In genomic region chr11:34599406-34599901, GRCh38 we compare ENCODE assay signal across 12 cellular contexts. TPM values are rescaled to one million over a fixed set of nuclear protein-coding genes. Genes with fewer than 3 reads are reported as not detected.
A peak's percentile ranks its signal among the peaks of the same experiment; 100 is the strongest.
DNase-seq lines count a peak whose midpoint lies in the region; ATAC-seq, FAIRE-seq and TF ChIP-seq lines count a peak whose summit lies in the region.
"Had no signal": no experiment of that assay in that cellular context is flagged by ENCODE, and none has a peak within 500 bp of the region (broad histone marks: within the 10 kb centered on the region; RNA-seq: fewer than 3 reads in every experiment).

No MANE protein-coding gene starts in this region.

- H2AFZ ChIP-seq in KMS-11 (ENCODE audit: low read depth), result peak overlapping the region; percentile 55
- H2AFZ ChIP-seq in K562 (ENCODE audit: low read depth, low read length), result peak overlapping the region; percentile 51

- peak; percentile 26 for FAIRE-seq in K562 (lab: Jason Lieb, UNC)

- H3K4me1 ChIP-seq in KMS-11 (ENCODE audit: low read depth, poor library complexity, severe bottlenecking) (peaks cover 30% of the 10 kb centered on the region), K562 (replicated peaks in 1 of 2; ENCODE audit: control insufficient read depth in 2 of 2, insufficient read depth in 2 of 2, low read length in 2 of 2) (peaks cover 41 to 52% of the 10 kb centered on the region in 2 experiments), tibial artery (peaks cover 0 to 8% (median 0%) of the 10 kb centered on the region in 4 donors)
- H3K4me1 ChIP-seq: gastrocnemius medialis had no signal

- intact Hi-C loops in K562 (cut with micrococcal nuclease) (no loop called here), tibial artery (cut with DNase I; ENCODE audit: low total_unique reads) (no loop called here)

- DNase-seq in BJ (ENCODE audit: low read depth) (peak; percentile 71), K562 (ENCODE audit: extremely low read depth in 1 of 4, low spot score in 3 of 4) (peak in 2 of 4 experiments; percentile 56 to 68), myocyte (ENCODE audit: low read depth) (peak; percentile 71), DMS53 treated with DMSO at 0.1 percent for 48 hours (lab: John Stamatoyannopoulos, UW; ENCODE audit: unreplicated experiment) (no peak), tibial artery (no peak), ACHN (no peak)
- no peak for DNase-seq in stimulated activated CD4-positive, alpha-beta T cell treated with anti-CD3 and anti-CD28 coated beads, Interleukin-15, amount 100 ng/mL, for 24 hours
- DNase-seq: activated CD4-positive, alpha-beta T cell treated with anti-CD3 and anti-CD28 coated beads, Interleukin-2, amount 50 U/mL, for 48 hours; gastrocnemius medialis; NCI-H187 had no signal

- peak overlapping the region; percentile 20; the same call in 1 of the 2 replicates for H3K9ac ChIP-seq in KMS-11
- peak overlapping the region; percentile 29 to 53; a peak in 2 of 4 replicates for H3K9ac ChIP-seq in K562 (ENCODE audit: insufficient read depth in 1 of 2, low read depth in 2 of 2, low read length in 2 of 2)

- in situ Hi-C loops in K562 (cut with MboI), result no loop called here
- in situ Hi-C loops in ACHN (cut with HindIII; ENCODE audit: low pct_ligation_motif_present, low pct_unique_long_range_greater_than_20kb, low sequenced_read_pairs), result no loop called here

- H3K4me3 ChIP-seq in BJ (ENCODE audit: low read depth, low read length) (no peak overlapping the region), KMS-11 (IDR thresholded peaks at IDR 0.05; ENCODE audit: insufficient read depth, low read depth, low read length) (no peak overlapping the region), K562 (no peak overlapping the region), tibial artery (no peak overlapping the region)
- H3K4me3 ChIP-seq: gastrocnemius medialis, skin epidermis had no signal

- ATAC-seq in K562, result peak; percentile 4
- ATAC-seq: gastrocnemius medialis had no signal

- TF ChIP-seq RAD21 in K562 (CRISPR knock-in tag; conservative IDR thresholded peaks at IDR 0.05 in 1 of 2, IDR thresholded peaks at IDR 0.05 in 1 of 2), result peak in 1 of 2 experiments; percentile 9; a peak in 1 of 4 replicates

- TF ChIP-seq CTCF in BJ (IDR thresholded peaks at IDR 0.05; ENCODE audit: insufficient read depth, low read depth, low read length), result 0 out of 2 replicates have a peak, but pooled peaks have one; percentile 5
- no peak for TF ChIP-seq CTCF in KMS-11 (conservative IDR thresholded peaks at IDR 0.05; ENCODE audit: low read depth, low read length)
- no peak; a peak in 1 of 6 replicates for TF ChIP-seq CTCF in K562 (IDR thresholded peaks at IDR 0.05 in 2 of 3, conservative IDR thresholded peaks at IDR 0.05 in 1 of 3; ENCODE audit: insufficient read depth in 2 of 3, low read depth in 1 of 3, low read length in 3 of 3)
- no peak for TF ChIP-seq CTCF in tibial artery (IDR thresholded peaks at IDR 0.05)

- no peaks in the 10 kb centered on the region for H4K20me1 ChIP-seq in KMS-11 (ENCODE audit: insufficient read depth)
- H4K20me1 ChIP-seq in K562 (replicated peaks; ENCODE audit: control insufficient read depth, insufficient read depth, low read length), result no peaks in the 10 kb centered on the region

- WGBS in K562 (ENCODE audit: insufficient coverage, low coverage, missing lambda C conversion rate), result 16% methylated on average over 8 of the region's 8 CpGs

- no peaks in the 10 kb centered on the region for H3K9me1 ChIP-seq in K562 (ENCODE audit: control insufficient read depth, insufficient read depth, low read length)

- H3K36me3 ChIP-seq in BJ (ENCODE audit: control insufficient read depth, insufficient read depth, low read length) (no peaks in the 10 kb centered on the region), KMS-11 (ENCODE audit: insufficient read depth) (no peaks in the 10 kb centered on the region), K562 (ENCODE audit: control insufficient read depth, insufficient read depth, low read length) (no peaks in the 10 kb centered on the region), tibial artery (no peaks in the 10 kb centered on the region)
- H3K36me3 ChIP-seq: gastrocnemius medialis had no signal

- H3K4me2 ChIP-seq in KMS-11 (peak overlapping the region; percentile 95), K562 (ENCODE audit: insufficient read depth, low read length) (peak overlapping the region; percentile 55)

- H3K27ac ChIP-seq in KMS-11 (peak overlapping the region; percentile 22; the same call in 1 of the 2 replicates), K562 (ENCODE audit: extremely low read depth, low read depth, low read length) (peak overlapping the region; percentile 71), tibial artery (no peak overlapping the region)
- H3K27ac ChIP-seq: gastrocnemius medialis had no signal

- no TSS peak for BruUV-seq in K562 (replicated peaks; lab: Mats Ljungman, UMichigan)

- H3K9me3 ChIP-seq in K562 (replicated peaks; ENCODE audit: control insufficient read depth, insufficient read depth, low read depth, low read length), result no peaks in the 10 kb centered on the region
- no peaks in the 10 kb centered on the region for H3K9me3 ChIP-seq in tibial artery
- H3K9me3 ChIP-seq: gastrocnemius medialis had no signal

- H3K27me3 ChIP-seq in BJ (ENCODE audit: control insufficient read depth, insufficient read depth, low read length) (no peaks in the 10 kb centered on the region), KMS-11 (ENCODE audit: insufficient read depth, low read depth) (no peaks in the 10 kb centered on the region), K562 (ENCODE audit: control insufficient read depth in 2 of 2, insufficient read depth in 2 of 2, low read length in 2 of 2) (no peaks in the 10 kb centered on the region), tibial artery (peaks cover 0 to 3% of the 10 kb centered on the region in 2 donors)

- H3K79me2 ChIP-seq in KMS-11 (ENCODE audit: insufficient read depth, low read depth) (no peaks in the 10 kb centered on the region), K562 (ENCODE audit: control insufficient read depth, insufficient read depth, low read length) (no peaks in the 10 kb centered on the region)

- TF ChIP-seq EP300 in K562 (IDR thresholded peaks at IDR 0.05; ENCODE audit: low read length), result peak; percentile 77

- CTCF ChIA-PET in BJ (lab: Yijun Ruan, JAX) (no interaction called here), K562 (lab: Yijun Ruan, JAX; ENCODE audit: low intra/inter-chr PET ratio) (no interaction called here)

- TF ChIP-seq POLR2A in K562 (conservative IDR thresholded peaks at IDR 0.05), result no peak

- POLR2A ChIA-PET in BJ (lab: Charles Lee), result no interaction called here
- POLR2A ChIA-PET in K562 (lab: Yijun Ruan, JAX), result no interaction called here

TF ChIP-seq in K562, 482 proteins besides CTCF, POLR2A, EP300 and RAD21 (continues in another document):
- TF ChIP-seq ZNF133 (CRISPR knock-in tag; IDR thresholded peaks at IDR 0.05) (no peak), ZNF274 (IDR thresholded peaks at IDR 0.05; ENCODE audit: borderline replicate concordance, low read depth, low read length) (no peak), MCM2 (IDR thresholded peaks at IDR 0.05; ENCODE audit: low read depth) (no peak), NFIC (IDR thresholded peaks at IDR 0.05) (0 out of 2 replicates have a peak, but pooled peaks have one; percentile 4), ZFP36 (IDR thresholded peaks at IDR 0.05; ENCODE audit: low read depth, low read length, partially characterized antibody) (no peak), ZBTB33 (CRISPR knock-in tag; IDR thresholded peaks at IDR 0.05) (no peak), ZNF766 (CRISPR knock-in tag; conservative IDR thresholded peaks at IDR 0.05) (no peak), DNMT1 (IDR thresholded peaks at IDR 0.05) (no peak)

RNA-seq across cellular contexts. Expression of gene EHF, which starts 21.4 kb away (rescaled TPM):
- polyA plus RNA-seq in BJ (2011; rRNA removed) (not detected in 2 replicates), K562 (2011; rRNA removed) (0.03 and 0.04 TPM in 2 replicates), K562 (2014; fragmentation: Illumina TruSeq; extraction: Trizol) (0.24 TPM in 1 of 2 replicates, not detected in the other), K562 (2014; fragmentation: Nextera tagmentation; extraction: Ambion mirVana) (under 1 TPM; 0.24 to 0.37 TPM), K562 (2014; rRNA removed) (0.04 TPM in 1 of 2 replicates, not detected in the other)
- polyA minus RNA-seq in BJ (2011; rRNA and poly(A)+ RNA removed), result not detected in 2 replicates
- total RNA-seq in K562 (2011; cell fraction: chromatin; rRNA removed; ENCODE audit: low replicate concordance), result not detected in 2 replicates
- not detected in 2 replicates for total RNA-seq in K562 (2011; cell fraction: nucleolus; rRNA removed)
- total RNA-seq in K562 (2011; cell fraction: nucleoplasm; rRNA removed), result not detected in 2 replicates
- total RNA-seq in K562 (2014; rRNA removed) (0.20 and 0.54 TPM in 2 replicates), K562 (2014; rRNA removed; fragmentation: Illumina TruSeq; extraction: Trizol) (0.41 and 0.47 TPM in 2 replicates), K562 (2015; rRNA removed; fragmentation: Illumina TruSeq; extraction: Trizol) (0.34 and 0.40 TPM in 2 replicates), K562 (2021) (0.38 and 0.76 TPM in 2 replicates), myocyte (not detected in 2 replicates)
- polyA plus RNA-seq in K562 (2011; cell fraction: cytosol; rRNA removed), result 0.13 TPM in 1 of 2 replicates, not detected in the other
- polyA plus RNA-seq in K562 (2011; cell fraction: nucleus; rRNA removed), result not detected in 2 replicates
- 0.17 and 0.37 TPM in 2 replicates for polyA plus RNA-seq in K562 (2012)
- 0.11 and 0.36 TPM in 2 replicates for polyA minus RNA-seq in K562 (2011; rRNA and poly(A)+ RNA removed)
- not detected in 2 replicates for polyA minus RNA-seq in K562 (2011; cell fraction: cytosol; rRNA and poly(A)+ RNA removed)
- polyA minus RNA-seq in K562 (2011; cell fraction: nucleus; rRNA and poly(A)+ RNA removed), result not detected in 2 replicates
- not detected for polyA plus RNA-seq in myocyte (2012)

Comparison
In these comparisons a context has a peak if more than half of its experiments do, and no peak if none do; other contexts are left out.
1. DNase-seq: peak in BJ (single experiment) and myocyte (single experiment); none in DMS53 treated with DMSO at 0.1 percent for 48 hours (single experiment), stimulated activated CD4-positive, alpha-beta T cell treated with anti-CD3 and anti-CD28 coated beads, Interleukin-15, amount 100 ng/mL, for 24 hours (single experiment), tibial artery (0 of 2) and ACHN (single experiment).
2. H3K27ac ChIP-seq: peak in KMS-11 (single experiment) and K562 (single experiment); none in tibial artery (0 of 2).